Comparison of ENCODE assay signal across 30 cellular contexts in genomic region chr3:172608575-172608974, GRCh38.
A peak's percentile ranks its signal among the peaks of the same experiment; 100 is the strongest.
DNase-seq lines count a peak whose midpoint lies in the region; ATAC-seq and TF ChIP-seq lines count a peak whose summit lies in the region.
"Had no signal": no experiment of that assay in that cellular context is flagged by ENCODE, and none has a peak within 500 bp of the region (broad histone marks: within the 10 kb centered on the region; RNA-seq: fewer than 3 reads in every experiment).

No MANE protein-coding gene starts in this region.

- H4K20me1 ChIP-seq in osteoblast (ENCODE audit: insufficient read depth, low read length) = no peaks in the 10 kb centered on the region

- ATAC-seq in gastroesophageal sphincter (peak; percentile 13), HG02642 (IDR thresholded peaks at IDR 0.05; ENCODE audit: poor library complexity, unreplicated experiment) (no peak)
- ATAC-seq: A549; activated CD8-positive, alpha-beta memory T cell treated with anti-CD3 and anti-CD28 coated beads, Interleukin-2, amount 10 ng/mL, durations not matched to agents 7 days and 5 days; activated T-cell treated with anti-CD3 and anti-CD28 coated beads, Interleukin-2, amount 50 U/mL, for 72 hours; gastrocnemius medialis; HCT116 had no signal

- peak overlapping the region; percentile 77; the same call in 1 of the 2 replicates for H3K27ac ChIP-seq in C4-2B
- H3K27ac ChIP-seq in gastroesophageal sphincter = peak overlapping the region in 2 of 4 donors; percentile 18 to 51
- no peak overlapping the region for H3K27ac ChIP-seq in osteoblast (ENCODE audit: low read depth, low read length)
- no peak overlapping the region for H3K27ac ChIP-seq in caudate nucleus (ENCODE audit: low read depth, low read length)
- H3K27ac ChIP-seq: testis had no signal

- no peak overlapping the region for H3K4me2 ChIP-seq in osteoblast (ENCODE audit: insufficient read depth, low read length)
- H3K4me2 ChIP-seq: A549 had no signal

- no peak for TF ChIP-seq POLR2A in gastroesophageal sphincter (IDR thresholded peaks at IDR 0.05)

- no peak for TF ChIP-seq EP300 in gastroesophageal sphincter (IDR thresholded peaks at IDR 0.05)

- peak; percentile 25 for DNase-seq in NCI-H69 (lab: John Stamatoyannopoulos, UW)
- no peak for DNase-seq in osteoblast (ENCODE audit: insufficient read length, low spot score, missing footprints)
- DNase-seq in Ammon's horn (ENCODE audit: low spot score) = no peak
- DNase-seq in caudate nucleus (lab: John Stamatoyannopoulos, UW) = no peak
- no peak for DNase-seq in COLO829 (ENCODE audit: low spot score)
- DNase-seq: activated B cell treated with CpG ODN at 0.5 μM for 24 hours; activated CD4-positive, alpha-beta T cell treated with anti-CD3 and anti-CD28 coated beads, Interleukin-2, amount 50 U/mL, for 1 hour; activated CD8-positive, alpha-beta memory T cell treated with anti-CD3 and anti-CD28 coated beads, Interleukin-2, amount 10 ng/mL, durations not matched to agents 7 days and 5 days; activated naive CD4-positive, alpha-beta T cell treated with anti-CD3 and anti-CD28 coated beads, Interleukin-2, amount 10 ng/mL, durations not matched to agents 7 days and 5 days; activated T-cell treated with anti-CD3 and anti-CD28 coated beads, Interleukin-2, amount 50 U/mL, for 72 hours; amygdala; CD8-positive, alpha-beta memory T cell; colonic mucosa; DMS79 treated with DMSO at 0.1 percent for 48 hours; gastrocnemius medialis; hippocampal formation; left ventricle myocardium superior; MM.1S; NCI-H1436 treated with DMSO at 0.1 percent for 48 hours; NCI-H2107; NCI-H82; posterior cingulate gyrus; right lobe of liver; stimulated activated naive CD4-positive, alpha-beta T cell; testis had no signal

- H3K27me3 ChIP-seq in gastroesophageal sphincter = no peaks in the 10 kb centered on the region
- H3K27me3 ChIP-seq in osteoblast (ENCODE audit: insufficient read depth, low read length) = no peaks in the 10 kb centered on the region
- H3K27me3 ChIP-seq: colonic mucosa, gastrocnemius medialis, right lobe of liver, testis had no signal

- H2AFZ ChIP-seq in osteoblast (ENCODE audit: low read length) = peak overlapping the region; percentile 36

- peaks cover 0 to 14% (median 0%) of the 10 kb centered on the region in 3 donors for H3K4me1 ChIP-seq in gastroesophageal sphincter
- peaks cover 26% of the 10 kb centered on the region for H3K4me1 ChIP-seq in osteoblast (ENCODE audit: insufficient read depth, low read length)
- H3K4me1 ChIP-seq: colonic mucosa, right lobe of liver, testis had no signal

- H3K9me3 ChIP-seq in gastroesophageal sphincter (no peaks in the 10 kb centered on the region), osteoblast (ENCODE audit: low read depth, low read length) (no peaks in the 10 kb centered on the region)
- H3K9me3 ChIP-seq: A549, colonic mucosa, gastrocnemius medialis, right lobe of liver, testis had no signal

- H3K36me3 ChIP-seq in gastroesophageal sphincter = no peaks in the 10 kb centered on the region
- H3K36me3 ChIP-seq in osteoblast (ENCODE audit: insufficient read depth, low read length) = no peaks in the 10 kb centered on the region
- H3K36me3 ChIP-seq: colonic mucosa, gastrocnemius medialis, right lobe of liver had no signal

- TF ChIP-seq CTCF in C4-2B (conservative IDR thresholded peaks at IDR 0.05) (no peak), gastroesophageal sphincter (IDR thresholded peaks at IDR 0.05) (no peak), osteoblast (IDR thresholded peaks at IDR 0.05; ENCODE audit: extremely low read depth, low read depth, low read length) (no peak)

- 58 to 61% methylated on average over 2 of the region's 2 CpGs for WGBS in gastroesophageal sphincter (ENCODE audit: low coverage in 1 of 2), 2 donors

- no peaks in the 10 kb centered on the region for H3K79me2 ChIP-seq in osteoblast (ENCODE audit: insufficient read depth, low read length)

- H3K4me3 ChIP-seq in gastroesophageal sphincter (no peak overlapping the region), osteoblast (ENCODE audit: insufficient read depth, low read length) (no peak overlapping the region)
- H3K4me3 ChIP-seq: A549, colonic mucosa, gastrocnemius medialis, right lobe of liver, testis had no signal
